17 cellular contexts compared by ENCODE assay signal in the genomic region with DNA sequence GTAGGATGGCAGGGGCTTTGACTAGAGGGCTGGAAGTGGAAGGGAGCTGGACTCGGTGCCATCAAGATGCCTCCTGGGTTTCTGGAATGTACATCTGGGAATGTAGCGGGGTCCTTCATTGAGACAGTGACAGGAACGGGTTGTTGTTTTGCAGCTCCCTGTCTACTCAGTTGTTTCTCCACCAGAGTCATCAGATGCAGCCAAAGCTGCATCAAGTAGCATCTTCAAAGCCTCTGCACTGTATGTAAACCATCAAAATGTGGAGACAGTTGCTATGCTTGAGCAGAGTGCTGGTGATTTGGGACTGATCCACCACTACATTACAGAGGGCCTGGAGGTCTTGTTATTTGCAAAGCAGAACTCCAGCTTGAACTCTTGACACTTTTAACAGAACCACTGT. TPM values are rescaled to one million over a fixed set of nuclear protein-coding genes. Genes with fewer than 3 reads are reported as not detected.
A peak's percentile ranks its signal among the peaks of the same experiment; 100 is the strongest.
DNase-seq lines count a peak whose midpoint lies in the region; ATAC-seq and TF ChIP-seq lines count a peak whose summit lies in the region.
"Had no signal": no experiment of that assay in that cellular context is flagged by ENCODE, and none has a peak within 500 bp of the region (broad histone marks: within the 10 kb centered on the region; RNA-seq: fewer than 3 reads in every experiment).

No MANE protein-coding gene starts in this region.

- peak overlapping the region in 1 of 11 experiments; percentile 45; a peak in 1 of 22 replicates for H3K27ac ChIP-seq in BLaER1 treated with 17β-estradiol and CSF1 and Interleukin-3, amounts not matched to agents 10 nM and 100 nM
- H3K27ac ChIP-seq: C4-2B, GM23248 had no signal

- H3K9me3 ChIP-seq in BLaER1 treated with 17β-estradiol and CSF1 and Interleukin-3, amounts not matched to agents 10 nM and 100 nM (replicated peaks in 1 of 11): peaks cover 9 to 19% (median 12%) of the 10 kb centered on the region in 11 experiments; a peak in 21 of 22 replicates
- H3K9me3 ChIP-seq in Caco-2: peaks cover 6% of the 10 kb centered on the region; the same call in 1 of the 2 replicates
- H3K9me3 ChIP-seq: BE2C had no signal

- intact Hi-C loops in Caco-2 (cut with micrococcal nuclease; ENCODE audit: unreplicated experiment): no loop called here

- peaks cover 56 to 79% (median 67%) of the 10 kb centered on the region in 10 experiments for H3K4me1 ChIP-seq in BLaER1 treated with 17β-estradiol and CSF1 and Interleukin-3, amounts not matched to agents 10 nM and 100 nM
- peaks cover 37% of the 10 kb centered on the region for H3K4me1 ChIP-seq in Caco-2
- H3K4me1 ChIP-seq: BE2C had no signal

- peaks cover 27% of the 10 kb centered on the region for H3K36me3 Mint-ChIP-seq in Caco-2 (ENCODE audit: insufficient read depth, unreplicated experiment)
- H3K36me3 Mint-ChIP-seq in activated T-helper 17 cell treated with anti-CD3 and anti-CD28 coated beads, Interleukin-2, amount 50 U/mL, for 72 hours (ENCODE audit: low read depth): no peaks in the 10 kb centered on the region
- peaks cover 12% of the 10 kb centered on the region for H3K36me3 Mint-ChIP-seq in neural crest cell (ENCODE audit: low read depth)

- H3K4me2 ChIP-seq in BLaER1 treated with 17β-estradiol and CSF1 and Interleukin-3, amounts not matched to agents 10 nM and 100 nM: peak overlapping the region in 6 of 11 experiments; percentile 21 to 74 (median 37); a peak in 5 of 22 replicates

- TF ChIP-seq CTCF in Caco-2 (IDR thresholded peaks at IDR 0.05; ENCODE audit: insufficient read depth in 1 of 2, low read depth in 1 of 2, low read length in 1 of 2, severe bottlenecking in 1 of 2, unreplicated experiment in 1 of 2): no peak
- TF ChIP-seq CTCF in neural crest cell (conservative IDR thresholded peaks at IDR 0.05): no peak

- in situ Hi-C loops in G401 (cut with HindIII; ENCODE audit: low sequenced_read_pairs): no loop called here

- no peaks in the 10 kb centered on the region for H4K20me1 ChIP-seq in BLaER1 treated with 17β-estradiol and CSF1 and Interleukin-3, amounts not matched to agents 10 nM and 100 nM

- CTCF ChIA-PET in Caco-2 (lab: Charles Lee): interaction anchor here (0.6 to 1.0 kb wide), 2 partner anchors 87 to 125 kb away, joined by 3 read pairs; no protein-coding TSS in a partner anchor

- H3K27me3 Mint-ChIP-seq in Caco-2 (ENCODE audit: insufficient read depth, unreplicated experiment) (no peaks in the 10 kb centered on the region), neural crest cell (ENCODE audit: low read depth) (no peaks in the 10 kb centered on the region)
- H3K27me3 Mint-ChIP-seq in activated T-helper 17 cell treated with anti-CD3 and anti-CD28 coated beads, Interleukin-2, amount 50 U/mL, for 72 hours: no peaks in the 10 kb centered on the region
- H3K27me3 Mint-ChIP-seq: CD4-positive, alpha-beta T cell had no signal

- H3K4me1 Mint-ChIP-seq in Caco-2 (ENCODE audit: low read depth, unreplicated experiment) (peaks cover 34% of the 10 kb centered on the region), neural crest cell (peaks cover 60% of the 10 kb centered on the region)
- H3K4me1 Mint-ChIP-seq in activated T-helper 17 cell treated with anti-CD3 and anti-CD28 coated beads, Interleukin-2, amount 50 U/mL, for 72 hours: peaks cover 16% of the 10 kb centered on the region

- POLR2A ChIA-PET in Caco-2 (lab: Charles Lee): no interaction called here

- H3K36me3 ChIP-seq in BLaER1 treated with 17β-estradiol and CSF1 and Interleukin-3, amounts not matched to agents 10 nM and 100 nM: no peaks in the 10 kb centered on the region
- H3K36me3 ChIP-seq in Caco-2 (ENCODE audit: control insufficient read depth, insufficient read depth, low read length): 0 out of 2 replicates have a peak, but pooled peaks cover 1% of the 10 kb centered on the region
- H3K36me3 ChIP-seq: BE2C had no signal

- H3K27me3 ChIP-seq in BLaER1 treated with 17β-estradiol and CSF1 and Interleukin-3, amounts not matched to agents 10 nM and 100 nM: no peaks in the 10 kb centered on the region
- H3K27me3 ChIP-seq in Caco-2 (replicated peaks; ENCODE audit: control insufficient read depth, insufficient read depth, low read length): no peaks in the 10 kb centered on the region
- H3K27me3 ChIP-seq: BE2C had no signal

- H3K4me3 ChIP-seq in BLaER1 treated with 17β-estradiol and CSF1 and Interleukin-3, amounts not matched to agents 10 nM and 100 nM: no peak overlapping the region
- H3K4me3 ChIP-seq in Caco-2 (ENCODE audit: low read depth, low read length): no peak overlapping the region
- H3K4me3 ChIP-seq: GM23248 had no signal

- no peak overlapping the region for H3K9ac ChIP-seq in BLaER1 treated with 17β-estradiol and CSF1 and Interleukin-3, amounts not matched to agents 10 nM and 100 nM
- H3K9ac ChIP-seq: GM23248 had no signal

- no TSS peak for BruUV-seq in Caco-2 (replicated peaks; lab: Mats Ljungman, UMichigan)

- H3K27ac Mint-ChIP-seq in Caco-2 (ENCODE audit: unreplicated experiment) (peak overlapping the region; percentile 5), neural crest cell (ENCODE audit: unreplicated experiment) (no peak overlapping the region)
- peak overlapping the region; percentile 25 for H3K27ac Mint-ChIP-seq in activated T-helper 17 cell treated with anti-CD3 and anti-CD28 coated beads, Interleukin-2, amount 50 U/mL, for 72 hours
- H3K27ac Mint-ChIP-seq: CD4-positive, alpha-beta T cell had no signal

- H3K9me3 Mint-ChIP-seq in Caco-2 (ENCODE audit: unreplicated experiment): peaks cover 12% of the 10 kb centered on the region
- peaks cover 5% of the 10 kb centered on the region for H3K9me3 Mint-ChIP-seq in activated T-helper 17 cell treated with anti-CD3 and anti-CD28 coated beads, Interleukin-2, amount 50 U/mL, for 72 hours
- peaks cover 11% of the 10 kb centered on the region for H3K9me3 Mint-ChIP-seq in neural crest cell

- no peak for ATAC-seq in activated T-helper 17 cell treated with anti-CD3 and anti-CD28 coated beads, Interleukin-2, amount 50 U/mL, for 72 hours (replicated peaks)
- ATAC-seq in GM18861 (IDR thresholded peaks at IDR 0.05; ENCODE audit: unreplicated experiment): no peak

- H3K4me3 Mint-ChIP-seq in Caco-2 (ENCODE audit: unreplicated experiment) (no peak overlapping the region), neural crest cell (peak overlapping the region; percentile 11)
- H3K4me3 Mint-ChIP-seq in activated T-helper 17 cell treated with anti-CD3 and anti-CD28 coated beads, Interleukin-2, amount 50 U/mL, for 72 hours: no peak overlapping the region
- H3K4me3 Mint-ChIP-seq: CD4-positive, alpha-beta T cell had no signal

- DNase-seq in Caco-2 (no peak), neural crest cell (ENCODE audit: low read depth, low spot score) (no peak), cerebellar cortex (ENCODE audit: low spot score) (no peak), G401 (ENCODE audit: low spot score) (no peak), NOMO-1 treated with dmso at 0.1 percent for 144 hours (lab: John Stamatoyannopoulos, UW; ENCODE audit: unreplicated experiment) (no peak)
- DNase-seq: ACHN; BE2C; CD4-positive, alpha-beta T cell; DMS153; DND-41; EL; GM23248; HCEC 1CT had no signal

RNA-seq across cellular contexts. Expression of a gene that starts 25.1 kb away (rescaled TPM):
- total RNA-seq in Caco-2 (2022) (30.9 and 32.7 TPM in 2 replicates), neural crest cell (29.5 and 30.8 TPM in 2 replicates)
- total RNA-seq in activated T-helper 17 cell treated with anti-CD3 and anti-CD28 coated beads, Interleukin-2, amount 50 U/mL, for 72 hours: 10 to 100 TPM; 18.5 to 28.5 TPM
- total RNA-seq in G401 (2014; rRNA removed; shearing (Covaris generic)): 6.0 and 16.5 TPM in 2 replicates
